ENCODE assay signal across 1 cellular context in genomic region chr15:66673410-66674322, GRCh38.
A peak's percentile ranks its signal among the peaks of the same experiment; 100 is the strongest.
TF ChIP-seq lines count a peak whose summit lies in the region.

No MANE protein-coding gene starts in this region.

TF ChIP-seq in K562, 482 proteins besides CTCF, POLR2A, EP300 and RAD21 (continued from another document):
- peak; percentile 60 for TF ChIP-seq MGA (IDR thresholded peaks at IDR 0.05)
- peak; percentile 29; the same call in 1 of the 2 replicates for TF ChIP-seq PHF8 (IDR thresholded peaks at IDR 0.05; ENCODE audit: borderline replicate concordance, low read length)
- no peak for TF ChIP-seq ZBTB7A (IDR thresholded peaks at IDR 0.05; ENCODE audit: borderline replicate concordance, control insufficient read depth, low read depth, low read length)
- no peak for TF ChIP-seq SRSF1 (IDR thresholded peaks at IDR 0.05; ENCODE audit: low read depth, low read length)
- TF ChIP-seq POLR2G (IDR thresholded peaks at IDR 0.05; ENCODE audit: low read depth, low read length), result peak; percentile 45; the same call in 1 of the 2 replicates
- TF ChIP-seq MXD1 (CRISPR knock-in tag; IDR thresholded peaks at IDR 0.05; ENCODE audit: borderline replicate concordance, poor library complexity, severe bottlenecking), result peak; percentile 22
- 0 out of 2 replicates have a peak, but pooled peaks have one; percentile 32 for TF ChIP-seq GABPB1 (CRISPR knock-in tag; IDR thresholded peaks at IDR 0.05)
- TF ChIP-seq EP400 (IDR thresholded peaks at IDR 0.05), result 0 out of 2 replicates have a peak, but pooled peaks have one; percentile 21
- no peak for TF ChIP-seq KHSRP (IDR thresholded peaks at IDR 0.05)
- peak in 1 of 2 experiments; percentile 41; a peak in 1 of 4 replicates for TF ChIP-seq NRF1 (conservative IDR thresholded peaks at IDR 0.05 in 1 of 2, IDR thresholded peaks at IDR 0.05 in 1 of 2)
- TF ChIP-seq CREB3 (tag; conservative IDR thresholded peaks at IDR 0.05; ENCODE audit: low read depth), result 0 out of 2 replicates have a peak, but pooled peaks have one; percentile 41
- TF ChIP-seq KAT7 (CRISPR knock-in tag; IDR thresholded peaks at IDR 0.05; ENCODE audit: borderline replicate concordance), result no peak
- peak; percentile 11 for TF ChIP-seq ZFP36 (IDR thresholded peaks at IDR 0.05; ENCODE audit: low read depth, low read length, partially characterized antibody)
